Comparison of ENCODE assay signal across 14 cellular contexts in genomic region chr10:103803941-103804340, GRCh38. TPM values are rescaled to one million over a fixed set of nuclear protein-coding genes. Genes with fewer than 3 reads are reported as not detected.
DNase-seq lines count a peak whose midpoint lies in the region; ATAC-seq, FAIRE-seq and TF ChIP-seq lines count a peak whose summit lies in the region.
"Had no signal": no experiment of that assay in that cellular context is flagged by ENCODE, and none has a peak within 500 bp of the region (broad histone marks: within the 10 kb centered on the region; RNA-seq: fewer than 3 reads in every experiment).

No MANE protein-coding gene starts in this region.

- intact Hi-C loops in activated CD4-positive, alpha-beta T cell treated with anti-CD3 and anti-CD28 coated beads for 36 hours (cut with DNase I, micrococcal nuclease) = no loop called here
- intact Hi-C loops in sciatic nerve (cut with DNase I) = no loop called here

- peak overlapping the region; percentile 55 for H3K27ac Mint-ChIP-seq in activated CD4-positive, alpha-beta T cell treated with anti-CD3 and anti-CD28 coated beads for 36 hours
- peak overlapping the region; percentile 20 for H3K27ac Mint-ChIP-seq in activated CD4-positive, alpha-beta T cell treated with anti-CD3 and anti-CD28 coated beads, Interleukin-2, amount 10 ng/mL, durations not matched to agents 7 days and 5 days

- no peak overlapping the region for H2AFZ ChIP-seq in keratinocyte (ENCODE audit: control insufficient read depth, low read length)

- peaks cover 15% of the 10 kb centered on the region for H3K9me1 ChIP-seq in keratinocyte (ENCODE audit: control insufficient read depth, extremely low read depth, insufficient read depth, low read length)

- H3K4me1 ChIP-seq in keratinocyte (ENCODE audit: control insufficient read depth, extremely low read depth, insufficient read depth, low read length) = peaks cover 73% of the 10 kb centered on the region

- H3K9me3 ChIP-seq in keratinocyte (ENCODE audit: control insufficient read depth, low read depth, low read length) = no peaks in the 10 kb centered on the region
- H3K9me3 ChIP-seq: A549, gastrocnemius medialis, sigmoid colon, tibial artery had no signal

- H3K36me3 Mint-ChIP-seq in activated CD4-positive, alpha-beta T cell treated with anti-CD3 and anti-CD28 coated beads for 36 hours (ENCODE audit: low read depth) = no peaks in the 10 kb centered on the region
- H3K36me3 Mint-ChIP-seq in activated CD4-positive, alpha-beta T cell treated with anti-CD3 and anti-CD28 coated beads, Interleukin-2, amount 10 ng/mL, durations not matched to agents 7 days and 5 days (ENCODE audit: low read depth) = no peaks in the 10 kb centered on the region

- peak; percentile 71 for ATAC-seq in activated CD4-positive, alpha-beta T cell treated with anti-CD3 and anti-CD28 coated beads for 36 hours
- ATAC-seq in sciatic nerve = no peak
- ATAC-seq: A549, gastrocnemius medialis had no signal

- H3K27me3 ChIP-seq in keratinocyte (ENCODE audit: control insufficient read depth, extremely low read depth, insufficient read depth, low read length) = no peaks in the 10 kb centered on the region
- H3K27me3 ChIP-seq: gastrocnemius medialis, sigmoid colon, tibial artery had no signal

- peak; percentile 98 for FAIRE-seq in keratinocyte (lab: Jason Lieb, UNC)
- FAIRE-seq: A549 had no signal

- no peak overlapping the region for H3K4me3 Mint-ChIP-seq in activated CD4-positive, alpha-beta T cell treated with anti-CD3 and anti-CD28 coated beads for 36 hours
- no peak overlapping the region for H3K4me3 Mint-ChIP-seq in activated CD4-positive, alpha-beta T cell treated with anti-CD3 and anti-CD28 coated beads, Interleukin-2, amount 10 ng/mL, durations not matched to agents 7 days and 5 days

- POLR2A ChIA-PET in activated CD4-positive, alpha-beta T cell treated with anti-CD3 and anti-CD28 coated beads for 36 hours (lab: Charles Lee) = no interaction called here
- POLR2A ChIA-PET in activated CD4-positive, alpha-beta T cell treated with anti-CD3 and anti-CD28 coated beads, Interleukin-2, amount 10 ng/mL, durations not matched to agents 7 days and 5 days (lab: Charles Lee) = no interaction called here

- CTCF ChIA-PET in activated CD4-positive, alpha-beta T cell treated with anti-CD3 and anti-CD28 coated beads for 36 hours (lab: Charles Lee) = no interaction called here
- CTCF ChIA-PET in activated CD4-positive, alpha-beta T cell treated with anti-CD3 and anti-CD28 coated beads, Interleukin-2, amount 10 ng/mL, durations not matched to agents 7 days and 5 days (lab: Charles Lee) = interaction anchor here (1.0 kb wide), 1 partner anchor 48 kb away, joined by 3 read pairs; no protein-coding TSS in a partner anchor

- peaks cover 23% of the 10 kb centered on the region for H3K4me1 Mint-ChIP-seq in activated CD4-positive, alpha-beta T cell treated with anti-CD3 and anti-CD28 coated beads for 36 hours
- peaks cover 39% of the 10 kb centered on the region for H3K4me1 Mint-ChIP-seq in activated CD4-positive, alpha-beta T cell treated with anti-CD3 and anti-CD28 coated beads, Interleukin-2, amount 10 ng/mL, durations not matched to agents 7 days and 5 days

- peaks cover 31% of the 10 kb centered on the region for H4K20me1 ChIP-seq in keratinocyte (ENCODE audit: control insufficient read depth, extremely low read depth, insufficient read depth, low read length)

- H3K27me3 Mint-ChIP-seq in activated CD4-positive, alpha-beta T cell treated with anti-CD3 and anti-CD28 coated beads for 36 hours = no peaks in the 10 kb centered on the region
- no peaks in the 10 kb centered on the region for H3K27me3 Mint-ChIP-seq in activated CD4-positive, alpha-beta T cell treated with anti-CD3 and anti-CD28 coated beads, Interleukin-2, amount 10 ng/mL, durations not matched to agents 7 days and 5 days

- H3K4me3 ChIP-seq in keratinocyte (ENCODE audit: control insufficient read depth in 2 of 3, extremely low read depth in 1 of 3, insufficient read depth in 2 of 3, low read depth in 1 of 3, low read length in 3 of 3) = peak overlapping the region in 1 of 3 experiments; percentile 34
- H3K4me3 ChIP-seq: A549, gastrocnemius medialis, sigmoid colon, tibial artery had no signal

- H3K9me3 Mint-ChIP-seq in activated CD4-positive, alpha-beta T cell treated with anti-CD3 and anti-CD28 coated beads for 36 hours (ENCODE audit: low read depth) = no peaks in the 10 kb centered on the region
- H3K9me3 Mint-ChIP-seq in activated CD4-positive, alpha-beta T cell treated with anti-CD3 and anti-CD28 coated beads, Interleukin-2, amount 10 ng/mL, durations not matched to agents 7 days and 5 days = no peaks in the 10 kb centered on the region

- no peak for TF ChIP-seq CTCF in keratinocyte (optimal IDR thresholded peaks at IDR 0.05 in 1 of 3, IDR thresholded peaks at IDR 0.05 in 1 of 3, conservative IDR thresholded peaks at IDR 0.05 in 1 of 3; ENCODE audit: extremely low read depth in 1 of 3, insufficient read depth in 2 of 3, low read length in 3 of 3)

- H3K36me3 ChIP-seq in keratinocyte (ENCODE audit: control insufficient read depth in 2 of 2, extremely low read depth in 1 of 2, insufficient read depth in 2 of 2, low read length in 2 of 2) = peaks cover 18 to 46% of the 10 kb centered on the region in 2 experiments
- H3K36me3 ChIP-seq: gastrocnemius medialis, sigmoid colon had no signal

- peak overlapping the region; percentile 31 for H3K9ac ChIP-seq in keratinocyte (ENCODE audit: control insufficient read depth, extremely low read depth, insufficient read depth, low read length)

- peak overlapping the region; percentile 68 for H3K27ac ChIP-seq in keratinocyte (ENCODE audit: control insufficient read depth, insufficient read depth, low read length)
- H3K27ac ChIP-seq: A549, gastrocnemius medialis, sigmoid colon, tibial artery had no signal

- dilution Hi-C loops in keratinocyte (cut with MboI; ENCODE audit: extremely low pct_ligation_motif_present, low sequenced_read_pairs) = no loop called here

- peak overlapping the region; percentile 55 for H3K4me2 ChIP-seq in keratinocyte (ENCODE audit: control insufficient read depth, extremely low read depth, insufficient read depth, low read depth, low read length)
- H3K4me2 ChIP-seq: A549 had no signal

- DNase-seq in activated CD4-positive, alpha-beta T cell treated with anti-CD3 and anti-CD28 coated beads for 36 hours = peak; percentile 29
- DNase-seq in activated CD4-positive, alpha-beta T cell treated with anti-CD3 and anti-CD28 coated beads for 1 hour = no peak
- DNase-seq in HT-29 (ENCODE audit: low spot score) = peak; percentile 45
- DNase-seq in activated CD4-positive, alpha-beta T cell treated with anti-CD3 and anti-CD28 coated beads, Interleukin-2, amount 10 ng/mL, durations not matched to agents 7 days and 5 days = peak; percentile 39
- DNase-seq in keratinocyte (ENCODE audit: low read depth, low spot score) = no peak
- DNase-seq in NOMO-1 (lab: John Stamatoyannopoulos, UW; ENCODE audit: unreplicated experiment in 2 of 2) = no peak
- no peak for DNase-seq in sciatic nerve (ENCODE audit: low spot score)
- DNase-seq in NOMO-1 treated with dmso at 0.1 percent for 144 hours (lab: John Stamatoyannopoulos, UW; ENCODE audit: unreplicated experiment) = no peak
- DNase-seq: gastrocnemius medialis, NCI-H446, SHP77, sigmoid colon, tibial artery had no signal

- H3K79me2 ChIP-seq in keratinocyte (ENCODE audit: control insufficient read depth, insufficient read depth, low read length) = peaks cover 87% of the 10 kb centered on the region

RNA-seq across cellular contexts. Expression of gene SH3PXD2A, which starts 51.4 kb away (rescaled TPM):
- total RNA-seq in activated CD4-positive, alpha-beta T cell treated with anti-CD3 and anti-CD28 coated beads for 36 hours = 1 to 10 TPM; 6.7 to 7.7 TPM
- 2.7 and 3.0 TPM in 2 replicates for total RNA-seq in HT-29 (2014; rRNA removed; shearing (Covaris generic))
- 10 to 100 TPM; 11.9 to 12.7 TPM for total RNA-seq in activated CD4-positive, alpha-beta T cell treated with anti-CD3 and anti-CD28 coated beads, Interleukin-2, amount 10 ng/mL, durations not matched to agents 7 days and 5 days
- polyA plus RNA-seq in keratinocyte = 31.0 to 56.6 TPM (median 33.9 TPM) in 3 replicates
- 22.4 TPM for polyA plus RNA-seq in keratinocyte (2011; ENCODE audit: low read depth)
- polyA plus RNA-seq in keratinocyte (2011; cell fraction: cytosol; rRNA removed) = 32.2 and 35.6 TPM in 2 replicates
- polyA plus RNA-seq in keratinocyte (2011; cell fraction: nucleus; rRNA removed) = 116 and 136 TPM in 2 replicates
- polyA plus RNA-seq in keratinocyte (2012; ENCODE audit: low replicate concordance) = 46.1 and 73.7 TPM in 2 replicates
- 46.4 to 127 TPM (median 59.1 TPM) in 3 replicates for polyA minus RNA-seq in keratinocyte
- polyA minus RNA-seq in keratinocyte (2011; cell fraction: cytosol; rRNA and poly(A)+ RNA removed) = 63.7 TPM
- polyA minus RNA-seq in keratinocyte (2011; cell fraction: nucleus; rRNA and poly(A)+ RNA removed) = 88.9 and 140 TPM in 2 replicates
- 166 TPM for total RNA-seq in sciatic nerve

Comparison
In these comparisons a context has a peak if more than half of its experiments do, and no peak if none do; other contexts are left out.
1. DNase-seq: peak in activated CD4-positive, alpha-beta T cell treated with anti-CD3 and anti-CD28 coated beads for 36 hours (single experiment), HT-29 (single experiment) and activated CD4-positive, alpha-beta T cell treated with anti-CD3 and anti-CD28 coated beads, Interleukin-2, amount 10 ng/mL, durations not matched to agents 7 days and 5 days (single experiment); none in activated CD4-positive, alpha-beta T cell treated with anti-CD3 and anti-CD28 coated beads for 1 hour (single experiment), keratinocyte (single experiment), NOMO-1 (0 of 2), sciatic nerve (single experiment) and NOMO-1 treated with dmso at 0.1 percent for 144 hours (single experiment).
2. RNA of gene SH3PXD2A, which starts 51.4 kb away (total RNA-seq): 166 TPM in sciatic nerve (single experiment); 11.9 to 12.7 TPM in activated CD4-positive, alpha-beta T cell treated with anti-CD3 and anti-CD28 coated beads, Interleukin-2, amount 10 ng/mL, durations not matched to agents 7 days and 5 days, 6.7 to 7.7 TPM in activated CD4-positive, alpha-beta T cell treated with anti-CD3 and anti-CD28 coated beads for 36 hours and 2.7 to 3.0 TPM in HT-29; every median in the first group is over 10 times any median in the second.